8 cellular contexts compared by ENCODE assay signal in genomic region chr19:1383311-1384084, GRCh38. TPM values are rescaled to one million over a fixed set of nuclear protein-coding genes. Genes with fewer than 3 reads are reported as not detected.
DNase-seq lines count a peak whose midpoint lies in the region; ATAC-seq, FAIRE-seq and TF ChIP-seq lines count a peak whose summit lies in the region.

TSS of gene NDUFS7 (plus strand) at chr19:1383907. CDS start at chr19:1383927, 20 bp downstream.

- peaks cover 5% of the 10 kb centered on the region for H3K9me3 Mint-ChIP-seq in central memory CD8-positive, alpha-beta T cell

- peaks cover 18% of the 10 kb centered on the region for H3K4me1 Mint-ChIP-seq in central memory CD8-positive, alpha-beta T cell

- dilution Hi-C loops in keratinocyte (cut with MboI; ENCODE audit: extremely low pct_ligation_motif_present, low sequenced_read_pairs): no loop called here

- peak within 1 kb of the TSS; percentile 100 for H3K27ac Mint-ChIP-seq in central memory CD8-positive, alpha-beta T cell (ENCODE audit: low read depth)

- H4K20me1 ChIP-seq in keratinocyte (ENCODE audit: control insufficient read depth, extremely low read depth, insufficient read depth, low read length): no peaks in the 10 kb centered on the region

- peaks cover 22% of the 10 kb centered on the region for H3K36me3 Mint-ChIP-seq in central memory CD8-positive, alpha-beta T cell (ENCODE audit: insufficient read depth)

- FAIRE-seq in keratinocyte (lab: Jason Lieb, UNC): peak; percentile 68

- ATAC-seq in GM19043 (IDR thresholded peaks at IDR 0.05; ENCODE audit: low read depth, unreplicated experiment): peak; percentile 66
- peak; percentile 72 for ATAC-seq in HG03354 (IDR thresholded peaks at IDR 0.05; ENCODE audit: poor library complexity, severe bottlenecking, unreplicated experiment)
- ATAC-seq in central memory CD8-positive, alpha-beta T cell (replicated peaks; ENCODE audit: extremely low read depth, poor library complexity, severe bottlenecking): peak; percentile 88

- peaks cover 1 to 3% of the 10 kb centered on the region in 2 experiments for H3K36me3 ChIP-seq in keratinocyte (ENCODE audit: control insufficient read depth in 2 of 2, extremely low read depth in 1 of 2, insufficient read depth in 2 of 2, low read length in 2 of 2)

- H3K79me2 ChIP-seq in keratinocyte (ENCODE audit: control insufficient read depth, insufficient read depth, low read length): peaks cover 18% of the 10 kb centered on the region

- TF ChIP-seq CTCF in keratinocyte (optimal IDR thresholded peaks at IDR 0.05 in 1 of 3, IDR thresholded peaks at IDR 0.05 in 1 of 3, conservative IDR thresholded peaks at IDR 0.05 in 1 of 3; ENCODE audit: extremely low read depth in 1 of 3, insufficient read depth in 2 of 3, low read length in 3 of 3): peak; percentile 16 to 28 (median 17)

- H3K4me1 ChIP-seq in keratinocyte (ENCODE audit: control insufficient read depth, extremely low read depth, insufficient read depth, low read length): peaks cover 17% of the 10 kb centered on the region

- no peaks in the 10 kb centered on the region for H3K9me1 ChIP-seq in keratinocyte (ENCODE audit: control insufficient read depth, extremely low read depth, insufficient read depth, low read length)

- H3K27ac ChIP-seq in keratinocyte (ENCODE audit: control insufficient read depth, insufficient read depth, low read length): peak within 1 kb of the TSS; percentile 78

- H3K27me3 Mint-ChIP-seq in central memory CD8-positive, alpha-beta T cell: peaks cover 10% of the 10 kb centered on the region

- peak within 1 kb of the TSS; percentile 44 for H2AFZ ChIP-seq in keratinocyte (ENCODE audit: control insufficient read depth, low read length)

- no peaks in the 10 kb centered on the region for H3K9me3 ChIP-seq in keratinocyte (ENCODE audit: control insufficient read depth, low read depth, low read length)

- peak within 1 kb of the TSS; percentile 96 for H3K4me2 ChIP-seq in keratinocyte (ENCODE audit: control insufficient read depth, extremely low read depth, insufficient read depth, low read depth, low read length)

- H3K27me3 ChIP-seq in keratinocyte (ENCODE audit: control insufficient read depth, extremely low read depth, insufficient read depth, low read length): no peaks in the 10 kb centered on the region

- peak within 1 kb of the TSS; percentile 99 for H3K4me3 Mint-ChIP-seq in central memory CD8-positive, alpha-beta T cell

- peak within 1 kb of the TSS; percentile 88 for H3K9ac ChIP-seq in keratinocyte (ENCODE audit: control insufficient read depth, extremely low read depth, insufficient read depth, low read length)

- peak; percentile 73 to 79 for DNase-seq in AML-193 (lab: John Stamatoyannopoulos, UW)
- peak; percentile 78 for DNase-seq in NCI-H446 treated with DMSO at 0.1 percent for 48 hours (lab: John Stamatoyannopoulos, UW)
- DNase-seq in activated CD4-positive, CD25-positive, alpha-beta regulatory T cell treated with anti-CD3 and anti-CD28 coated beads, Interleukin-2, amount 50 U/mL, for 16 hours (ENCODE audit: low read depth, low spot score): peak; percentile 88
- DNase-seq in central memory CD8-positive, alpha-beta T cell (ENCODE audit: low spot score in 2 of 2): peak; percentile 97 to 100
- DNase-seq in keratinocyte (ENCODE audit: low read depth, low spot score): peak; percentile 53
- peak; percentile 93 to 95 for DNase-seq in stimulated activated CD4-positive, alpha-beta T cell treated with anti-CD3 and anti-CD28 coated beads, Interleukin-15, amount 100 ng/mL, for 1 hour (ENCODE audit: low read depth in 1 of 2, low spot score in 1 of 2)

- peak within 1 kb of the TSS; percentile 65 to 92 (median 91) for H3K4me3 ChIP-seq in keratinocyte (ENCODE audit: control insufficient read depth in 2 of 3, extremely low read depth in 1 of 3, insufficient read depth in 2 of 3, low read depth in 1 of 3, low read length in 3 of 3)

RNA-seq across cellular contexts. Expression of gene NDUFS7, which starts in this region (rescaled TPM):
- polyA plus RNA-seq in keratinocyte: 23.2 to 52.1 TPM (median 41.3 TPM) in 3 replicates
- polyA plus RNA-seq in keratinocyte (2011; ENCODE audit: low read depth): 11.3 TPM
- 24.0 and 90.4 TPM in 2 replicates for polyA plus RNA-seq in keratinocyte (2011; cell fraction: cytosol; rRNA removed)
- 28.1 and 45.9 TPM in 2 replicates for polyA plus RNA-seq in keratinocyte (2011; cell fraction: nucleus; rRNA removed)
- 53.3 and 67.2 TPM in 2 replicates for polyA plus RNA-seq in keratinocyte (2012; ENCODE audit: low replicate concordance)
- 23.6 to 24.5 TPM (median 24.1 TPM) in 3 replicates for polyA minus RNA-seq in keratinocyte
- 179 TPM for polyA minus RNA-seq in keratinocyte (2011; cell fraction: cytosol; rRNA and poly(A)+ RNA removed)
- 21.3 and 24.1 TPM in 2 replicates for polyA minus RNA-seq in keratinocyte (2011; cell fraction: nucleus; rRNA and poly(A)+ RNA removed)

Comparison
In these comparisons a context has a peak if more than half of its experiments do, and no peak if none do; other contexts are left out.
1. Peak in every context shown above with its lines: DNase-seq, ATAC-seq, H3K4me3 ChIP-seq and H3K27ac ChIP-seq.